ENCODE assay signal across 17 cellular contexts in genomic region chr5:143581649-143582048, GRCh38.
"Had no signal": no experiment of that assay in that cellular context is flagged by ENCODE, and none has a peak within 500 bp of the region (broad histone marks: within the 10 kb centered on the region; RNA-seq: fewer than 3 reads in every experiment).

No MANE protein-coding gene starts in this region.

- H3K4me2 ChIP-seq: PC-9 had no signal

- H2AFZ ChIP-seq: PC-9 had no signal

- H3K4me1 ChIP-seq: Peyer's patch, SJCRH30 had no signal

- DNase-seq: IMR-90, Karpas-422, KG1, MG63, NCI-H1436, NCI-H187, NCI-H2081 treated with DMSO at 0.1 percent for 48 hours, NCI-H2171, NCI-H446, NCI-H510A, NCI-H524 treated with DMSO at 0.1 percent for 48 hours, NCI-H774, OCI-M1, PC-9, SHP77 treated with DMSO at 0.1 percent for 48 hours had no signal

- H3K27ac ChIP-seq: PC-9, SJCRH30 had no signal

- H3K9me3 ChIP-seq: MG63, Peyer's patch, SJCRH30 had no signal

- H3K4me3 ChIP-seq: MG63, PC-9, Peyer's patch, SJCRH30 had no signal

- H3K27me3 ChIP-seq: MG63, Peyer's patch, SJCRH30 had no signal

- H3K36me3 ChIP-seq: MG63, Peyer's patch, SJCRH30 had no signal
